Comparison of ENCODE assay signal across 32 cellular contexts in the genomic region with DNA sequence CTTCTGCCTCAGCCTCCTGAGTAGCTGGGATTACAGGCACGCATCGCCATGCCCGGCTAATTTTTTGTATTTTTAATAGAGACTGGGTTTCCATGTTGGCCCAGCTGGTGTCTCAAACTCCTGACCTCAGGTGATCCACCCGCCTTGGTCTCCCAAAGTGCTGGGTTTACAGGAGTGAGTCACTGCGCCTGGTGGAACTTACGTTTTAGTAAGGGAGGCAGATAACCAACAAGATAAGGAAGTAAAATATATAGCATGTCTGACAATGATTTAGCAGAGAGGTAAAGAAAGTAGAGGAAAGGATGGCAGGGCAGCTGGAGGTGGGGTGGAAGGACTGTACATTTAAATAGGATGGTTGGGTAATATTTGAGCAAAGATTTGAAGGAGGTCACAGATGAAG. TPM values are rescaled to one million over a fixed set of nuclear protein-coding genes. Genes with fewer than 3 reads are reported as not detected.
DNase-seq lines count a peak whose midpoint lies in the region; ATAC-seq, FAIRE-seq and TF ChIP-seq lines count a peak whose summit lies in the region.
"Had no signal": no experiment of that assay in that cellular context is flagged by ENCODE, and none has a peak within 500 bp of the region (broad histone marks: within the 10 kb centered on the region; RNA-seq: fewer than 3 reads in every experiment).

No MANE protein-coding gene starts in this region.

- H3K27ac Mint-ChIP-seq in Caco-2 (ENCODE audit: unreplicated experiment) (peak overlapping the region; percentile 81), WTC11 (peak overlapping the region; percentile 65; the same call in 1 of the 2 replicates)
- H3K27ac Mint-ChIP-seq: activated CD4-positive, alpha-beta memory T cell treated with anti-CD3 and anti-CD28 coated beads, Interleukin-2, amount 10 ng/mL, durations not matched to agents 7 days and 5 days; mesothelial cell of epicardium; natural killer cell; stimulated activated memory B cell treated with anti-CD40 and anti-IgM and Interleukin-4, amounts not matched to agents 10 μg/mL and 1 μg/mL and 100 μg/mL, for 72 hours had no signal

- H3K27ac ChIP-seq in kidney (ENCODE audit: low read depth in 2 of 2, low read length in 2 of 2) = no peak overlapping the region
- H3K27ac ChIP-seq in ovary = no peak overlapping the region
- H3K27ac ChIP-seq: epithelial cell of prostate, left lung, SJSA1 had no signal

- H3K4me3 Mint-ChIP-seq in Caco-2 (ENCODE audit: unreplicated experiment) (peak overlapping the region; percentile 7), WTC11 (no peak overlapping the region)
- H3K4me3 Mint-ChIP-seq: activated CD4-positive, alpha-beta memory T cell treated with anti-CD3 and anti-CD28 coated beads, Interleukin-2, amount 10 ng/mL, durations not matched to agents 7 days and 5 days; mesothelial cell of epicardium; natural killer cell; stimulated activated memory B cell treated with anti-CD40 and anti-IgM and Interleukin-4, amounts not matched to agents 10 μg/mL and 1 μg/mL and 100 μg/mL, for 72 hours had no signal

- CTCF ChIA-PET in Caco-2 (lab: Charles Lee) (interaction anchor here (1.0 to 1.1 kb wide), 2 partner anchors 17 to 31 kb away, joined by 3 read pairs; no protein-coding TSS in a partner anchor), WTC11 (lab: Charles Lee) (interaction anchor here (1.3 to 3.7 kb wide), 4 partner anchors 11 to 32 kb away, joined by 4 to 20 read pairs (median 10); partner anchors contain the start of gene SLC29A1)

- TF ChIP-seq EP300 in ovary (IDR thresholded peaks at IDR 0.05) = no peak

- H3K36me3 Mint-ChIP-seq in Caco-2 (ENCODE audit: insufficient read depth, unreplicated experiment) = no peaks in the 10 kb centered on the region
- no peaks in the 10 kb centered on the region for H3K36me3 Mint-ChIP-seq in WTC11
- H3K36me3 Mint-ChIP-seq: mesothelial cell of epicardium; natural killer cell; stimulated activated memory B cell treated with anti-CD40 and anti-IgM and Interleukin-4, amounts not matched to agents 10 μg/mL and 1 μg/mL and 100 μg/mL, for 72 hours had no signal

- H3K4me1 ChIP-seq in Caco-2 = peaks cover 36% of the 10 kb centered on the region
- peaks cover 0 to 6% of the 10 kb centered on the region in 2 donors for H3K4me1 ChIP-seq in kidney (ENCODE audit: control insufficient read depth in 1 of 2, insufficient read depth in 1 of 2, low read depth in 1 of 2, low read length in 2 of 2)
- peaks cover 2% of the 10 kb centered on the region for H3K4me1 ChIP-seq in ovary (ENCODE audit: insufficient read depth)
- H3K4me1 ChIP-seq: left lung, SJSA1 had no signal

- H3K27me3 ChIP-seq in Caco-2 (replicated peaks; ENCODE audit: control insufficient read depth, insufficient read depth, low read length) (no peaks in the 10 kb centered on the region), ovary (no peaks in the 10 kb centered on the region)
- H3K27me3 ChIP-seq: left lung, SJSA1, testis had no signal

- ATAC-seq in WTC11 (no peak), HG03045 (IDR thresholded peaks at IDR 0.05; ENCODE audit: unreplicated experiment) (no peak)
- ATAC-seq: left lung; natural killer cell; stimulated activated memory B cell treated with anti-CD40 and anti-IgM and Interleukin-4, amounts not matched to agents 10 μg/mL and 1 μg/mL and 100 μg/mL, for 72 hours had no signal

- TF ChIP-seq POLR2A in ovary (IDR thresholded peaks at IDR 0.05) = no peak

- TF ChIP-seq CTCF in Caco-2 (IDR thresholded peaks at IDR 0.05; ENCODE audit: insufficient read depth in 1 of 2, low read depth in 1 of 2, low read length in 1 of 2, severe bottlenecking in 1 of 2, unreplicated experiment in 1 of 2) (no peak), WTC11 (IDR thresholded peaks at IDR 0.05) (no peak), kidney (IDR thresholded peaks at IDR 0.05; ENCODE audit: borderline replicate concordance, extremely low read depth, insufficient read depth) (no peak), D721Med (IDR thresholded peaks at IDR 0.05; ENCODE audit: insufficient read depth, missing control alignments) (no peak), ovary (IDR thresholded peaks at IDR 0.05) (no peak)

- intact Hi-C loops in Caco-2 (cut with micrococcal nuclease; ENCODE audit: unreplicated experiment) (loop anchor here (1.0 kb wide), 1 partner anchor 14 kb away; no protein-coding TSS in a partner anchor), kidney (cut with DNase I) (no loop called here), ovary (cut with DNase I) (no loop called here)

- H3K27me3 Mint-ChIP-seq in Caco-2 (ENCODE audit: insufficient read depth, unreplicated experiment) (no peaks in the 10 kb centered on the region), WTC11 (ENCODE audit: low read depth) (peaks cover 5% of the 10 kb centered on the region; the same call in 1 of the 2 replicates)

- no peaks in the 10 kb centered on the region for H3K36me3 ChIP-seq in Caco-2 (ENCODE audit: control insufficient read depth, insufficient read depth, low read length)
- H3K36me3 ChIP-seq in kidney (ENCODE audit: control insufficient read depth in 1 of 2, insufficient read depth in 2 of 2, low read length in 2 of 2) = no peaks in the 10 kb centered on the region
- no peaks in the 10 kb centered on the region for H3K36me3 ChIP-seq in ovary
- H3K36me3 ChIP-seq: left lung, SJSA1 had no signal

- BruUV-seq in Caco-2 (replicated peaks; lab: Mats Ljungman, UMichigan) = no TSS peak

- no peak overlapping the region for H3K9ac ChIP-seq in kidney (ENCODE audit: low read length in 2 of 2)

- FAIRE-seq in kidney (lab: Jason Lieb, UNC) = no peak
- FAIRE-seq in D721Med (lab: Jason Lieb, UNC) = no peak
- FAIRE-seq: TTC549 had no signal

- H3K9me3 ChIP-seq in Caco-2 (no peaks in the 10 kb centered on the region), kidney (ENCODE audit: control insufficient read depth in 1 of 2, low read length in 2 of 2) (no peaks in the 10 kb centered on the region), ovary (no peaks in the 10 kb centered on the region)
- H3K9me3 ChIP-seq: left lung, SJSA1, testis had no signal

- H3K4me3 ChIP-seq in Caco-2 (ENCODE audit: low read depth, low read length) (no peak overlapping the region), kidney (ENCODE audit: low read length in 2 of 2) (no peak overlapping the region), ovary (no peak overlapping the region)
- H3K4me3 ChIP-seq: left lung, SJSA1, testis had no signal

- DNase-seq in Caco-2 (peak; percentile 44 to 80), LoVo (ENCODE audit: low spot score) (peak; percentile 67), WTC11 (ENCODE audit: low spot score) (no peak), kidney (peak; percentile 4), SW480 (ENCODE audit: low spot score) (no peak), D721Med (ENCODE audit: insufficient read length, low spot score) (no peak), ovary (no peak)
- DNase-seq: activated CD4-positive, alpha-beta memory T cell treated with anti-CD3 and anti-CD28 coated beads, Interleukin-2, amount 10 ng/mL, durations not matched to agents 7 days and 5 days; activated CD4-positive, CD25-positive, alpha-beta regulatory T cell treated with anti-CD3 and anti-CD28 coated beads, Interleukin-2, amount 50 U/mL, for 72 hours; activated effector memory CD4-positive, alpha-beta T cell treated with anti-CD3 and anti-CD28 coated beads, Interleukin-2, amount 50 U/mL, for 16 hours; activated T-cell treated with anti-CD3 and anti-CD28 coated beads for 4 hours; C1 segment of cervical spinal cord; Karpas-422; left lung; natural killer cell; NCI-H1105; NCI-H1930; NCI-H748 treated with DMSO at 0.1 percent for 48 hours; OCI-M1; retina; stimulated activated CD4-positive, alpha-beta T cell treated with anti-CD3 and anti-CD28 coated beads, Interleukin-2, amount 100 ng/mL, for 48 hours; testis had no signal

- POLR2A ChIA-PET in Caco-2 (lab: Charles Lee) = interaction anchor here (1.0 kb wide), 1 partner anchor 43 kb away, joined by 5 read pairs; the partner anchor contains the start of gene HSP90AB1
- POLR2A ChIA-PET in WTC11 (lab: Charles Lee) = interaction anchor here (0.9 to 1.9 kb wide), 3 partner anchors 13 to 20 kb away, joined by 4 to 9 read pairs (median 4); partner anchors contain the start of genes MYMX and SLC29A1

- H3K9me3 Mint-ChIP-seq in Caco-2 (ENCODE audit: unreplicated experiment) (no peaks in the 10 kb centered on the region), WTC11 (no peaks in the 10 kb centered on the region)
- H3K9me3 Mint-ChIP-seq: activated CD4-positive, alpha-beta memory T cell treated with anti-CD3 and anti-CD28 coated beads, Interleukin-2, amount 10 ng/mL, durations not matched to agents 7 days and 5 days; mesothelial cell of epicardium; natural killer cell; stimulated activated memory B cell treated with anti-CD40 and anti-IgM and Interleukin-4, amounts not matched to agents 10 μg/mL and 1 μg/mL and 100 μg/mL, for 72 hours had no signal

- peaks cover 40% of the 10 kb centered on the region for H3K4me1 Mint-ChIP-seq in Caco-2 (ENCODE audit: low read depth, unreplicated experiment)
- peaks cover 66% of the 10 kb centered on the region for H3K4me1 Mint-ChIP-seq in WTC11
- H3K4me1 Mint-ChIP-seq: activated CD4-positive, alpha-beta memory T cell treated with anti-CD3 and anti-CD28 coated beads, Interleukin-2, amount 10 ng/mL, durations not matched to agents 7 days and 5 days; natural killer cell; stimulated activated memory B cell treated with anti-CD40 and anti-IgM and Interleukin-4, amounts not matched to agents 10 μg/mL and 1 μg/mL and 100 μg/mL, for 72 hours had no signal

- 94 to 96% (median 95%) methylated on average over 6 of the region's 6 CpGs for WGBS in ovary, 3 donors

RNA-seq across cellular contexts. Expression of gene MYMX, which starts 12.8 kb away (rescaled TPM):
- not detected in 2 replicates for total RNA-seq in Caco-2 (2022)
- 3.9 to 7.5 TPM (median 6.4 TPM) in 3 replicates for total RNA-seq in WTC11 (2021)
- total RNA-seq in kidney = 1.1 TPM
- 2.2 TPM for polyA plus RNA-seq in kidney (ENCODE audit: insufficient read depth, low read depth, low replicate concordance)
- total RNA-seq in ovary = under 1 TPM in 2 of 7 donors, not detected in 5; 0.43 to 0.50 TPM
- under 1 TPM; 0.40 to 0.42 TPM for polyA plus RNA-seq in ovary
- total RNA-seq: activated CD4-positive, alpha-beta memory T cell treated with anti-CD3 and anti-CD28 coated beads, Interleukin-2, amount 10 ng/mL, durations not matched to agents 7 days and 5 days; cerebellum; mesothelial cell of epicardium; natural killer cell; T-helper 1 cell treated with Interleukin-12 subunit alpha and Interleukin-12 subunit beta and Interleukin-4 antibody, amounts not matched to agents 30 ng/mL and 1 ng/mL, for 36 hours had no signal
- polyA plus RNA-seq: AG04450 had no signal

RNA-seq across cellular contexts. Expression of gene SLC29A1, which starts 19.4 kb away (rescaled TPM):
- total RNA-seq in Caco-2 (2022) (80.7 and 81.3 TPM in 2 replicates), WTC11 (2021) (131 to 139 TPM (median 132 TPM) in 3 replicates), kidney (74.6 TPM), ovary (10 to 100 TPM; 11.2 to 35.4 (median 30.2) TPM)
- polyA plus RNA-seq in kidney (ENCODE audit: insufficient read depth, low read depth, low replicate concordance) (50.1 TPM), ovary (10 to 100 TPM; 24.8 to 54.0 TPM)

RNA-seq across cellular contexts. Expression of gene HSP90AB1, which starts 42.9 kb away (rescaled TPM):
- total RNA-seq in Caco-2 (2022) (967 and 1,046 TPM in 2 replicates), WTC11 (2021) (2,159 to 2,172 TPM (median 2,171 TPM) in 3 replicates), kidney (551 TPM), ovary (1,000 to 10,000 TPM in 6 of 7 donors, 100 to 1,000 TPM in 1; 820 to 1,796 (median 1,051) TPM)
- polyA plus RNA-seq in kidney (ENCODE audit: insufficient read depth, low read depth, low replicate concordance) (499 TPM), ovary (1,000 to 10,000 TPM in 1 of 2 donors, 100 to 1,000 TPM in 1; 972 to 1,905 TPM)

RNA-seq across cellular contexts. Expression of gene CAPN11, which starts 45.3 kb away (rescaled TPM):
- total RNA-seq in Caco-2 (2022) (not detected in 2 replicates), WTC11 (2021) (2.3 to 3.3 TPM (median 3.2 TPM) in 3 replicates), kidney (2.3 TPM), ovary (under 1 TPM in 3 of 7 donors, not detected in 4; 0.18 to 0.22 (median 0.20) TPM)
- polyA plus RNA-seq in kidney (ENCODE audit: insufficient read depth, low read depth, low replicate concordance) (0.39 TPM), ovary (under 1 TPM; 0.17 to 0.38 TPM)
- total RNA-seq: cerebellum; G401; mesothelial cell of epicardium; natural killer cell; SJSA1; T-helper 1 cell treated with Interleukin-12 subunit alpha and Interleukin-12 subunit beta and Interleukin-4 antibody, amounts not matched to agents 30 ng/mL and 1 ng/mL, for 36 hours had no signal

RNA-seq across cellular contexts. Expression of gene SLC35B2, which starts 53.4 kb away (rescaled TPM):
- total RNA-seq in Caco-2 (2022) (44.6 and 44.8 TPM in 2 replicates), WTC11 (2021) (28.9 to 36.7 TPM (median 30.8 TPM) in 3 replicates), kidney (45.1 TPM), ovary (10 to 100 TPM; 19.7 to 41.0 (median 29.7) TPM)
- polyA plus RNA-seq in kidney (ENCODE audit: insufficient read depth, low read depth, low replicate concordance) (49.5 TPM), ovary (10 to 100 TPM; 21.0 to 23.9 TPM)

Comparison
In these comparisons a context has a peak if more than half of its experiments do, and no peak if none do; other contexts are left out.
1. DNase-seq: peak in Caco-2 (2 of 2), LoVo (single experiment) and kidney (single experiment); none in WTC11 (single experiment), SW480 (single experiment), D721Med (single experiment) and ovary (0 of 5).